Comparison of ENCODE assay signal across 1 cellular context in the genomic region with DNA sequence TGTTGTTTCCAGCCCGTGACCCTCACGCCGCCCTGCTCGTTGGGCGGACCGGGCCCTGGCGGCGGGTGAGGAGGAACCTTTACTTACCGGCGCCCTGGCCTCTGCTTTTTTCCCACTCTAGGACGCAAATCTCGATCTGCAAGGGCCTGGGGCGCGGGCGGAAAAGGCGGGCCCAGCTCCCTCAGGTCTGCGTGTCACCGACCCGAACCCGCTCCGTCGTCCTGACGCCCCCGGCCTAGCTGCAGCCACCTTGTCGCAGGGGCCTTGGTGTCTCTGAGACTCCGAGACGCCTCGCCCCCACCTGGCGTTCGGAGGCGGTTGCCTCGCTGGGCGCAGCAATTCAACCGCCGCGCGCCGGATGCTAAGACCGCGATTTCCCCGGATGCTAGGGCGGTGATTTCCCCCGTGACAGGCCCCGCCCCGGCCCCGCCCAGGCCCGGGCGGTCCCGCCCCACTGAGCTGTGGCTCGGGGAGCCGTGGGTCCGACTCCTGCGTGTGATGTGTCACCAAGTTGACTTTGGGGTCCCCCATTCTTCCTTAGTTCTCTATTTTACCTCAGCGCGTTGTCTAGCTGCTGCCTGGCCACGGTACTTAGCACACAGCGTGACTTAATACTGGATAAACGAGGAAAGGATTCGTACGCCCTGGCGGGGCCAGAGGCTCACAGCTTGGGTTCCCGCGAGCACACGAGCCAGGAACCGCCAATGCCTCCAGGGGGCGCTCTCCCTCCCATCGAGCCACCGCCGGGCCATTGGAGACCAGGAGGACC.
TF ChIP-seq lines count a peak whose summit lies in the region.

TSS of gene RPL39L (minus strand) at position 371 of the 769 bp plus-strand sequence. CDS start 18,196 bp downstream, outside the sequence.

TF ChIP-seq in WTC11, 78 proteins besides CTCF, POLR2A, EP300 and RAD21 (continued from another document and continues in another):
- TF ChIP-seq SMAD3 (CRISPR knock-in tag; IDR thresholded peaks at IDR 0.05; ENCODE audit: borderline replicate concordance) = peak; percentile 72; the same call in 1 of the 2 replicates
- TF ChIP-seq IRF1 (CRISPR knock-in tag; IDR thresholded peaks at IDR 0.05) = 0 out of 2 replicates have a peak, but pooled peaks have one; percentile 9
- TF ChIP-seq TCF7 (CRISPR knock-in tag; IDR thresholded peaks at IDR 0.05; ENCODE audit: low read depth) = 0 out of 2 replicates have a peak, but pooled peaks have one; percentile 72
- TF ChIP-seq SOX15 (CRISPR knock-in tag; IDR thresholded peaks at IDR 0.05) = no peak
- TF ChIP-seq ZBTB43 (CRISPR knock-in tag; IDR thresholded peaks at IDR 0.05) = peak; percentile 85; the same call in 1 of the 2 replicates
- TF ChIP-seq EMX1 (CRISPR knock-in tag; IDR thresholded peaks at IDR 0.05) = no peak
- 0 out of 2 replicates have a peak, but pooled peaks have one; percentile 32 for TF ChIP-seq NR1H2 (CRISPR knock-in tag; IDR thresholded peaks at IDR 0.05)
- TF ChIP-seq, protein P1, sequence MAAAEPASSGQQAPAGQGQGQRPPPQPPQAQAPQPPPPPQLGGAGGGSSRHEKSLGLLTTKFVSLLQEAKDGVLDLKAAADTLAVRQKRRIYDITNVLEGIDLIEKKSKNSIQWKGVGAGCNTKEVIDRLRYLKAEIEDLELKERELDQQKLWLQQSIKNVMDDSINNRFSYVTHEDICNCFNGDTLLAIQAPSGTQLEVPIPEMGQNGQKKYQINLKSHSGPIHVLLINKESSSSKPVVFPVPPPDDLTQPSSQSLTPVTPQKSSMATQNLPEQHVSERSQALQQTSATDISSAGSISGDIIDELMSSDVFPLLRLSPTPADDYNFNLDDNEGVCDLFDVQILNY (CRISPR knock-in tag; IDR thresholded peaks at IDR 0.05) = peak; percentile 63; the same call in 1 of the 2 replicates
- TF ChIP-seq ZNF281 (CRISPR knock-in tag; IDR thresholded peaks at IDR 0.05) = peak; percentile 76; the same call in 1 of the 2 replicates
- TF ChIP-seq KAT7 (CRISPR knock-in tag; IDR thresholded peaks at IDR 0.05; ENCODE audit: borderline replicate concordance) = no peak
- TF ChIP-seq ZNF138 (CRISPR knock-in tag; conservative IDR thresholded peaks at IDR 0.05) = no peak
- no peak for TF ChIP-seq RELA (CRISPR knock-in tag; IDR thresholded peaks at IDR 0.05; ENCODE audit: borderline replicate concordance)
- TF ChIP-seq MXD4 (CRISPR knock-in tag; IDR thresholded peaks at IDR 0.05; ENCODE audit: borderline replicate concordance) = no peak
- TF ChIP-seq ZNF121 (CRISPR knock-in tag; IDR thresholded peaks at IDR 0.05) = no peak
- no peak for TF ChIP-seq ELF4 (CRISPR knock-in tag; IDR thresholded peaks at IDR 0.05; ENCODE audit: low read depth)
- peak; percentile 95 for TF ChIP-seq MYBL2 (CRISPR knock-in tag; IDR thresholded peaks at IDR 0.05)
- peak; percentile 21; the same call in 1 of the 2 replicates for TF ChIP-seq ATF2 (CRISPR knock-in tag; IDR thresholded peaks at IDR 0.05; ENCODE audit: borderline replicate concordance, low read depth)
- TF ChIP-seq NR2C2 (CRISPR knock-in tag; IDR thresholded peaks at IDR 0.05) = no peak
- TF ChIP-seq NFYB (CRISPR knock-in tag; conservative IDR thresholded peaks at IDR 0.05; ENCODE audit: low read depth) = no peak; the same call in 1 of the 2 replicates
- no peak for TF ChIP-seq OVOL2 (CRISPR knock-in tag; IDR thresholded peaks at IDR 0.05; ENCODE audit: borderline replicate concordance)
- no peak for TF ChIP-seq ESRRA (CRISPR knock-in tag; IDR thresholded peaks at IDR 0.05; ENCODE audit: borderline replicate concordance)
- TF ChIP-seq CREB1 (CRISPR knock-in tag; IDR thresholded peaks at IDR 0.05) = peak; percentile 76
- no peak for TF ChIP-seq MLX (CRISPR knock-in tag; IDR thresholded peaks at IDR 0.05)
- TF ChIP-seq CBFB (CRISPR knock-in tag; IDR thresholded peaks at IDR 0.05; ENCODE audit: low read depth) = 0 out of 2 replicates have a peak, but pooled peaks have one; percentile 67
- TF ChIP-seq NR3C1 (CRISPR knock-in tag; conservative IDR thresholded peaks at IDR 0.05; ENCODE audit: low read depth) = no peak
- TF ChIP-seq STAT6 (CRISPR knock-in tag; conservative IDR thresholded peaks at IDR 0.05; ENCODE audit: low read depth) = no peak
- TF ChIP-seq ZNF671 (CRISPR knock-in tag; IDR thresholded peaks at IDR 0.05) = no peak
- no peak for TF ChIP-seq GRHL2 (CRISPR knock-in tag; IDR thresholded peaks at IDR 0.05; ENCODE audit: insufficient replicate concordance, severe bottlenecking)
- TF ChIP-seq ETV6 (CRISPR knock-in tag; IDR thresholded peaks at IDR 0.05) = peak; percentile 36
- TF ChIP-seq ARID4B (CRISPR knock-in tag; IDR thresholded peaks at IDR 0.05; ENCODE audit: borderline replicate concordance) = peak; percentile 79; the same call in 1 of the 2 replicates
- no peak for TF ChIP-seq HMGA2 (CRISPR knock-in tag; IDR thresholded peaks at IDR 0.05)
- TF ChIP-seq FOXK1 (CRISPR knock-in tag; IDR thresholded peaks at IDR 0.05) = no peak; the same call in 1 of the 2 replicates
- TF ChIP-seq, protein P2, sequence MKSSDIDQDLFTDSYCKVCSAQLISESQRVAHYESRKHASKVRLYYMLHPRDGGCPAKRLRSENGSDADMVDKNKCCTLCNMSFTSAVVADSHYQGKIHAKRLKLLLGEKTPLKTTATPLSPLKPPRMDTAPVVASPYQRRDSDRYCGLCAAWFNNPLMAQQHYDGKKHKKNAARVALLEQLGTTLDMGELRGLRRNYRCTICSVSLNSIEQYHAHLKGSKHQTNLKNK (CRISPR knock-in tag; IDR thresholded peaks at IDR 0.05) = no peak
- TF ChIP-seq NFATC4 (CRISPR knock-in tag; IDR thresholded peaks at IDR 0.05) = no peak
- TF ChIP-seq IRF2 (CRISPR knock-in tag; IDR thresholded peaks at IDR 0.05; ENCODE audit: borderline replicate concordance, low read depth) = no peak
- TF ChIP-seq, protein P3, sequence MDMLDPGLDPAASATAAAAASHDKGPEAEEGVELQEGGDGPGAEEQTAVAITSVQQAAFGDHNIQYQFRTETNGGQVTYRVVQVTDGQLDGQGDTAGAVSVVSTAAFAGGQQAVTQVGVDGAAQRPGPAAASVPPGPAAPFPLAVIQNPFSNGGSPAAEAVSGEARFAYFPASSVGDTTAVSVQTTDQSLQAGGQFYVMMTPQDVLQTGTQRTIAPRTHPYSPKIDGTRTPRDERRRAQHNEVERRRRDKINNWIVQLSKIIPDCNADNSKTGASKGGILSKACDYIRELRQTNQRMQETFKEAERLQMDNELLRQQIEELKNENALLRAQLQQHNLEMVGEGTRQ (CRISPR knock-in tag; IDR thresholded peaks at IDR 0.05) = 0 out of 2 replicates have a peak, but pooled peaks have one; percentile 13
- TF ChIP-seq CREM (CRISPR knock-in tag; IDR thresholded peaks at IDR 0.05) = peak; percentile 19; the same call in 1 of the 2 replicates
- TF ChIP-seq, protein P4, sequence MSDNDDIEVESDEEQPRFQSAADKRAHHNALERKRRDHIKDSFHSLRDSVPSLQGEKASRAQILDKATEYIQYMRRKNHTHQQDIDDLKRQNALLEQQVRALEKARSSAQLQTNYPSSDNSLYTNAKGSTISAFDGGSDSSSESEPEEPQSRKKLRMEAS (CRISPR knock-in tag; IDR thresholded peaks at IDR 0.05) = peak; percentile 95
